Comparison of ENCODE assay signal across 8 cellular contexts in genomic region chr1:200738733-200739498, GRCh38. TPM values are rescaled to one million over a fixed set of nuclear protein-coding genes. Genes with fewer than 3 reads are reported as not detected.
DNase-seq lines count a peak whose midpoint lies in the region; ATAC-seq and TF ChIP-seq lines count a peak whose summit lies in the region.

Gene CAMSAP2, plus strand, starts transcription at chr1:200738893. Its CDS starts 935 bp downstream, at chr1:200739828.

- peak within 1 kb of the TSS; percentile 99 for H3K4me2 ChIP-seq in osteoblast (ENCODE audit: insufficient read depth, low read length)

- ATAC-seq in GM21737 (IDR thresholded peaks at IDR 0.05; ENCODE audit: unreplicated experiment), result peak; percentile 51

- no peaks in the 10 kb centered on the region for H3K36me3 Mint-ChIP-seq in activated naive CD8-positive, alpha-beta T cell treated with anti-CD3 and anti-CD28 coated beads for 36 hours

- H3K9me3 Mint-ChIP-seq in activated naive CD8-positive, alpha-beta T cell treated with anti-CD3 and anti-CD28 coated beads for 36 hours, result no peaks in the 10 kb centered on the region

- H3K4me3 Mint-ChIP-seq in activated naive CD8-positive, alpha-beta T cell treated with anti-CD3 and anti-CD28 coated beads for 36 hours, result peak within 1 kb of the TSS; percentile 91

- no peaks in the 10 kb centered on the region for H3K36me3 ChIP-seq in osteoblast (ENCODE audit: insufficient read depth, low read length)
- no peaks in the 10 kb centered on the region for H3K36me3 ChIP-seq in testis (ENCODE audit: low read depth, missing control alignments)

- no peak for TF ChIP-seq CTCF in osteoblast (IDR thresholded peaks at IDR 0.05; ENCODE audit: extremely low read depth, low read depth, low read length)
- TF ChIP-seq CTCF in testis (IDR thresholded peaks at IDR 0.05), result no peak

- H4K20me1 ChIP-seq in osteoblast (ENCODE audit: insufficient read depth, low read length), result peaks cover 37% of the 10 kb centered on the region

- H3K27me3 ChIP-seq in osteoblast (ENCODE audit: insufficient read depth, low read length) (no peaks in the 10 kb centered on the region), testis (no peaks in the 10 kb centered on the region)

- H3K27me3 Mint-ChIP-seq in activated naive CD8-positive, alpha-beta T cell treated with anti-CD3 and anti-CD28 coated beads for 36 hours, result no peaks in the 10 kb centered on the region

- H2AFZ ChIP-seq in osteoblast (ENCODE audit: low read length), result peak within 1 kb of the TSS; percentile 91

- peak within 1 kb of the TSS; percentile 94 for H3K27ac ChIP-seq in osteoblast (ENCODE audit: low read depth, low read length)
- peak within 1 kb of the TSS; percentile 99 to 100 for H3K27ac ChIP-seq in testis

- 0 to 1% methylated on average over 32 to 75 of the region's 75 CpGs for WGBS in testis, 2 donors

- peak; percentile 63 for TF ChIP-seq POLR2A in testis (IDR thresholded peaks at IDR 0.05)

- peaks cover 34% of the 10 kb centered on the region for H3K4me1 Mint-ChIP-seq in activated naive CD8-positive, alpha-beta T cell treated with anti-CD3 and anti-CD28 coated beads for 36 hours

- intact Hi-C loops in testis (cut with DNase I; ENCODE audit: low total_unique reads), result loop anchor here (2.0 kb wide), 1 partner anchor 70 kb away; the partner anchor contains the start of gene DDX59

- H3K9me3 ChIP-seq in osteoblast (ENCODE audit: low read depth, low read length) (no peaks in the 10 kb centered on the region), testis (no peaks in the 10 kb centered on the region)

- H3K79me2 ChIP-seq in osteoblast (ENCODE audit: insufficient read depth, low read length), result peaks cover 48% of the 10 kb centered on the region

- DNase-seq in DMS153 treated with DMSO at 0.1 percent for 48 hours (lab: John Stamatoyannopoulos, UW; ENCODE audit: unreplicated experiment) (peak; percentile 91), M059J (ENCODE audit: low read depth) (peak; percentile 83), SKM-1 (lab: John Stamatoyannopoulos, UW; ENCODE audit: unreplicated experiment) (peak; percentile 62), glomerular visceral epithelial cell (ENCODE audit: extremely low spot score) (peak; percentile 97), osteoblast (ENCODE audit: insufficient read length, low spot score, missing footprints) (peak; percentile 98), testis (peak; percentile 90)
- peak; percentile 55 for DNase-seq in activated naive CD8-positive, alpha-beta T cell treated with anti-CD3 and anti-CD28 coated beads for 36 hours

- H3K4me1 ChIP-seq in osteoblast (ENCODE audit: insufficient read depth, low read length), result peaks cover 26% of the 10 kb centered on the region
- peaks cover 15% of the 10 kb centered on the region for H3K4me1 ChIP-seq in testis

- H3K4me3 ChIP-seq in osteoblast (ENCODE audit: insufficient read depth, low read length), result peak within 1 kb of the TSS; percentile 94
- peak within 1 kb of the TSS; percentile 98 to 99 for H3K4me3 ChIP-seq in testis

- peak within 1 kb of the TSS; percentile 87 for H3K27ac Mint-ChIP-seq in activated naive CD8-positive, alpha-beta T cell treated with anti-CD3 and anti-CD28 coated beads for 36 hours

RNA-seq across cellular contexts. Expression of gene CAMSAP2, which starts in this region (rescaled TPM):
- 16.1 and 24.3 TPM in 2 replicates for total RNA-seq in M059J (2014; rRNA removed; shearing (Covaris generic))
- 1 to 10 TPM; 2.0 to 2.4 TPM for total RNA-seq in activated naive CD8-positive, alpha-beta T cell treated with anti-CD3 and anti-CD28 coated beads for 36 hours
- total RNA-seq in osteoblast, result 50.3 and 55.7 TPM in 2 replicates
- 10 to 100 TPM; 28.4 to 34.7 TPM for total RNA-seq in testis
- 16.0 TPM for polyA plus RNA-seq in testis (ENCODE audit: insufficient read depth, low read depth, low replicate concordance)

Comparison
In these comparisons a context has a peak if more than half of its experiments do, and no peak if none do; other contexts are left out.
1. Peak in every context shown above with its lines: DNase-seq, ATAC-seq, H3K4me3 ChIP-seq and H3K27ac ChIP-seq.